ENCODE assay signal across 1 cellular context in the genomic region with DNA sequence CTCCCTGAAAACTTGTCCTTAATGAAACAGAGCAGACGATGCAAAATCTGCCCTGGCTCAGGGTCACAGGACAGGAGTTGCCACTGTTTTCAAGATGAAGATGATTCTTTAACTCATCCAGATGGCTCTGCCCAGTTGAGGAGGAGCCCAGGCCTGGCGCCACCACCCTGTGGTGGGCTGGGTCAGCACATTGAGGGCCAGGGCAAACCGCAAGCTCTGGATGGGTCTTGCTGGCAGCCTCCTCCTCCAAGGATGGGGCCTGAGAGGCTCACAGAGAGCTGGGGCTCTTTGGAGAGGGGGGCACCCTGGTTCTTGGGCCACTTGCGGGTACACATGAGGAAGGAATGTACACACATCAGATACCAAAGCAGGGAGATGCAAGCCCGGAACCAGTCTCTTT.
TF ChIP-seq lines count a peak whose summit lies in the region.

No MANE protein-coding gene starts in this region.

TF ChIP-seq in IMR-90, 13 proteins besides CTCF, POLR2A, EP300 and RAD21 (continued from another document):
- TF ChIP-seq, protein P1, sequence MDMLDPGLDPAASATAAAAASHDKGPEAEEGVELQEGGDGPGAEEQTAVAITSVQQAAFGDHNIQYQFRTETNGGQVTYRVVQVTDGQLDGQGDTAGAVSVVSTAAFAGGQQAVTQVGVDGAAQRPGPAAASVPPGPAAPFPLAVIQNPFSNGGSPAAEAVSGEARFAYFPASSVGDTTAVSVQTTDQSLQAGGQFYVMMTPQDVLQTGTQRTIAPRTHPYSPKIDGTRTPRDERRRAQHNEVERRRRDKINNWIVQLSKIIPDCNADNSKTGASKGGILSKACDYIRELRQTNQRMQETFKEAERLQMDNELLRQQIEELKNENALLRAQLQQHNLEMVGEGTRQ (IDR thresholded peaks at IDR 0.05; ENCODE audit: low read depth, low read length), result no peak
